Comparison of ENCODE assay signal across 23 cellular contexts in genomic region chr14:63432228-63432627, GRCh38.
DNase-seq lines count a peak whose midpoint lies in the region; ATAC-seq and TF ChIP-seq lines count a peak whose summit lies in the region.
"Had no signal": no experiment of that assay in that cellular context is flagged by ENCODE, and none has a peak within 500 bp of the region (broad histone marks: within the 10 kb centered on the region; RNA-seq: fewer than 3 reads in every experiment).

No MANE protein-coding gene starts in this region.

- no peaks in the 10 kb centered on the region for H3K27me3 Mint-ChIP-seq in CD4-positive, alpha-beta T cell
- H3K27me3 Mint-ChIP-seq: stimulated activated naive B cell treated with anti-CD40 and anti-IgM and Interleukin-4, amounts not matched to agents 10 μg/mL and 1 μg/mL and 100 μg/mL, for 72 hours; type B pancreatic cell had no signal

- H3K4me1 Mint-ChIP-seq in CD4-positive, alpha-beta T cell (ENCODE audit: low read depth): peaks cover 55% of the 10 kb centered on the region

- peaks cover 18% of the 10 kb centered on the region for H4K20me1 ChIP-seq in PC-3 (ENCODE audit: low read length)

- H2AFZ ChIP-seq in PC-3 (ENCODE audit: low read length): no peak overlapping the region

- POLR2A ChIA-PET in PC-3 (lab: Charles Lee; ENCODE audit: unreplicated experiment): no interaction called here
- POLR2A ChIA-PET in CD4-positive, alpha-beta T cell (lab: Charles Lee): no interaction called here

- no TSS peak for BruUV-seq in PC-3 (replicated peaks; lab: Mats Ljungman, UMichigan)

- no peak overlapping the region for H3K4me3 ChIP-seq in PC-3 (ENCODE audit: low read length)
- H3K4me3 ChIP-seq: heart right ventricle, left ventricle myocardium inferior, prostate gland had no signal

- no peaks in the 10 kb centered on the region for H3K9me2 ChIP-seq in PC-3 (replicated peaks; ENCODE audit: low read length)

- H3K9me3 Mint-ChIP-seq in CD4-positive, alpha-beta T cell: no peaks in the 10 kb centered on the region
- H3K9me3 Mint-ChIP-seq: activated T-cell treated with anti-CD3 and anti-CD28 coated beads, Interleukin-2, amount 50 U/mL, for 72 hours; H9; immature natural killer cell; neural crest cell; stimulated activated naive B cell treated with anti-CD40 and anti-IgM and Interleukin-4, amounts not matched to agents 10 μg/mL and 1 μg/mL and 100 μg/mL, for 72 hours; type B pancreatic cell had no signal

- peaks cover 65% of the 10 kb centered on the region for H3K79me2 ChIP-seq in PC-3 (ENCODE audit: low read length)

- no peak overlapping the region for H3K9ac ChIP-seq in PC-3 (ENCODE audit: low read length)

- CTCF ChIA-PET in PC-3 (lab: Charles Lee): no interaction called here
- CTCF ChIA-PET in CD4-positive, alpha-beta T cell (lab: Charles Lee): interaction anchor here (0.9 to 1.7 kb wide), 2 partner anchors 8 kb away, joined by 3 read pairs; no protein-coding TSS in a partner anchor

- ATAC-seq in PC-3: 0 out of 2 replicates have a peak, but pooled peaks have one; percentile 12
- no peak for ATAC-seq in CD4-positive, alpha-beta T cell (ENCODE audit: poor library complexity)
- ATAC-seq: activated T-cell treated with anti-CD3 and anti-CD28 coated beads, Interleukin-2, amount 50 U/mL, for 72 hours; heart right ventricle; SK-N-SH treated with all-trans-retinoic acid at 6 μM for 48 hours; stimulated activated naive B cell treated with anti-CD40 and anti-IgM and Interleukin-4, amounts not matched to agents 10 μg/mL and 1 μg/mL and 100 μg/mL, for 72 hours had no signal

- no peak for TF ChIP-seq CTCF in PC-3 (conservative IDR thresholded peaks at IDR 0.05; ENCODE audit: low read depth, low read length)
- no peak for TF ChIP-seq CTCF in CD4-positive, alpha-beta T cell (IDR thresholded peaks at IDR 0.05)

- no peak overlapping the region for H3K4me2 ChIP-seq in PC-3 (ENCODE audit: low read length)

- H3K27me3 ChIP-seq in PC-3 (ENCODE audit: low read length): no peaks in the 10 kb centered on the region
- no peaks in the 10 kb centered on the region for H3K27me3 ChIP-seq in CD4-positive, alpha-beta T cell (ENCODE audit: control insufficient read depth, insufficient read depth, low read length)
- H3K27me3 ChIP-seq: heart right ventricle had no signal

- no peaks in the 10 kb centered on the region for H3K36me3 Mint-ChIP-seq in CD4-positive, alpha-beta T cell (ENCODE audit: low read depth)
- H3K36me3 Mint-ChIP-seq: immature natural killer cell had no signal

- no peak overlapping the region for H3K27ac Mint-ChIP-seq in CD4-positive, alpha-beta T cell
- H3K27ac Mint-ChIP-seq: activated T-cell treated with anti-CD3 and anti-CD28 coated beads, Interleukin-2, amount 50 U/mL, for 72 hours; stimulated activated naive B cell treated with anti-CD40 and anti-IgM and Interleukin-4, amounts not matched to agents 10 μg/mL and 1 μg/mL and 100 μg/mL, for 72 hours; type B pancreatic cell had no signal

- H3K27ac ChIP-seq in PC-3 (ENCODE audit: low read length): no peak overlapping the region
- H3K27ac ChIP-seq in CD4-positive, alpha-beta T cell (ENCODE audit: low read depth, low read length): no peak overlapping the region
- H3K27ac ChIP-seq: heart right ventricle, left ventricle myocardium inferior, prostate gland had no signal

- no peaks in the 10 kb centered on the region for H3F3A ChIP-seq in PC-3 (ENCODE audit: low read length, unreplicated experiment)

- peak; percentile 86 for DNase-seq in DMS53 treated with DMSO at 0.1 percent for 48 hours (lab: John Stamatoyannopoulos, UW; ENCODE audit: unreplicated experiment)
- DNase-seq in NCI-H1417 treated with DMSO at 0.1 percent for 48 hours (lab: John Stamatoyannopoulos, UW): peak; percentile 10
- DNase-seq in PC-3: no peak
- DNase-seq in medulla oblongata (ENCODE audit: extremely low spot score): peak; percentile 37
- DNase-seq in 8988T: no peak
- no peak for DNase-seq in CD4-positive, alpha-beta T cell
- no peak for DNase-seq in HuH-7 (ENCODE audit: low spot score)
- no peak for DNase-seq in GOT3 (lab: John Stamatoyannopoulos, UW)
- DNase-seq: activated CD4-positive, CD25-positive, alpha-beta regulatory T cell treated with anti-CD3 and anti-CD28 coated beads, Interleukin-2, amount 50 U/mL, for 72 hours; activated CD8-positive, alpha-beta memory T cell treated with anti-CD3 and anti-CD28 coated beads for 24 hours; activated naive CD4-positive, alpha-beta T cell treated with anti-CD3 and anti-CD28 coated beads, Interleukin-2, amount 50 U/mL, for 16 hours; activated T-cell treated with anti-CD3 and anti-CD28 coated beads, Interleukin-2, amount 50 U/mL, for 72 hours; anterior cingulate cortex; DND-41; H9; heart right ventricle; immature natural killer cell; left ventricle myocardium inferior; stimulated activated naive B cell treated with anti-CD40 and anti-IgM and Interleukin-4, amounts not matched to agents 10 μg/mL and 1 μg/mL and 100 μg/mL, for 72 hours had no signal

- H3K4me1 ChIP-seq in PC-3 (ENCODE audit: insufficient read depth, low read length): peaks cover 21% of the 10 kb centered on the region
- H3K4me1 ChIP-seq: prostate gland had no signal

- H3K36me3 ChIP-seq in PC-3 (ENCODE audit: low read depth, low read length): no peaks in the 10 kb centered on the region
- H3K36me3 ChIP-seq: heart right ventricle, left ventricle myocardium inferior, prostate gland had no signal

- no peak overlapping the region for H3K4me3 Mint-ChIP-seq in CD4-positive, alpha-beta T cell
- H3K4me3 Mint-ChIP-seq: activated T-cell treated with anti-CD3 and anti-CD28 coated beads, Interleukin-2, amount 50 U/mL, for 72 hours; H9; immature natural killer cell; neural crest cell; stimulated activated naive B cell treated with anti-CD40 and anti-IgM and Interleukin-4, amounts not matched to agents 10 μg/mL and 1 μg/mL and 100 μg/mL, for 72 hours; type B pancreatic cell had no signal

- intact Hi-C loops in PC-3 (cut with micrococcal nuclease): no loop called here
- intact Hi-C loops in CD4-positive, alpha-beta T cell (cut with DNase I, micrococcal nuclease): no loop called here

- H3K9me3 ChIP-seq in PC-3 (ENCODE audit: low read length): no peaks in the 10 kb centered on the region
- H3K9me3 ChIP-seq in CD4-positive, alpha-beta T cell (ENCODE audit: control insufficient read depth, low read length): no peaks in the 10 kb centered on the region
- H3K9me3 ChIP-seq: heart right ventricle, left ventricle myocardium inferior, prostate gland had no signal

Comparison
In these comparisons a context has a peak if more than half of its experiments do, and no peak if none do; other contexts are left out.
1. DNase-seq: peak in DMS53 treated with DMSO at 0.1 percent for 48 hours (single experiment), NCI-H1417 treated with DMSO at 0.1 percent for 48 hours (single experiment) and medulla oblongata (single experiment); none in PC-3 (single experiment), 8988T (single experiment), CD4-positive, alpha-beta T cell (0 of 10), HuH-7 (single experiment) and GOT3 (single experiment).